17 cellular contexts compared by ENCODE assay signal in the genomic region with DNA sequence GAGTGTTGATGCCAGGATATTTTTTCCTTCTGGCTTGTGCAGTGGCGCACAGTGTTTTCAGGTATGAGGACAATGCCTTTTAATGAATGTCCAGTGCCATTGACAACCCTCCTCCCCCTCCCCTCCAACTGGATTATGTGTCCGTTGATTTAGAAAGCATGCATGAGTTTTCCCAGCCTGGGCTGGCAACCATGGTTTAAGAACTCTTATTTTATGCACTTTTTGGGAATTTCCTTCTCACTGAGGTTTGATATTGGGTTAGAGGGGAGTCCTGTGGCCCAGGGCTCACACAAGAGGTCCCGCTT.
"Had no signal": no experiment of that assay in that cellular context is flagged by ENCODE, and none has a peak within 500 bp of the region (broad histone marks: within the 10 kb centered on the region; RNA-seq: fewer than 3 reads in every experiment).

No MANE protein-coding gene starts in this region.

- H3K9me3 ChIP-seq: esophagus squamous epithelium, SJSA1, transverse colon had no signal

- DNase-seq: activated CD4-positive, alpha-beta T cell treated with anti-CD3 and anti-CD28 coated beads, Interleukin-2, amount 10 ng/mL, durations not matched to agents 7 days and 5 days; activated CD8-positive, alpha-beta memory T cell treated with anti-CD3 and anti-CD28 coated beads, Interleukin-2, amount 50 U/mL, for 4 hours; activated naive CD4-positive, alpha-beta T cell treated with anti-CD3 and anti-CD28 coated beads for 36 hours; activated T-cell treated with anti-CD3 and anti-CD28 coated beads, Interleukin-2, amount 50 U/mL, for 4 hours; brain microvascular endothelial cell; effector CD8-positive, alpha-beta T cell; esophagus squamous epithelium; kidney; naive B cell; stimulated activated naive B cell treated with anti-CD40 and anti-IgM and Interleukin-4, amounts not matched to agents 10 μg/mL and 1 μg/mL and 100 μg/mL, for 72 hours; transverse colon had no signal

- H3K36me3 ChIP-seq: brain microvascular endothelial cell, esophagus squamous epithelium, neural progenitor cell, SJSA1, transverse colon had no signal

- H3K4me3 ChIP-seq: esophagus squamous epithelium, neural progenitor cell, SJSA1, transverse colon had no signal

- H3K27ac Mint-ChIP-seq: activated CD4-positive, alpha-beta T cell treated with anti-CD3 and anti-CD28 coated beads, Interleukin-2, amount 10 ng/mL, durations not matched to agents 7 days and 5 days; activated naive CD4-positive, alpha-beta T cell treated with anti-CD3 and anti-CD28 coated beads for 36 hours; dendritic cell treated with granulocyte-macrophage colony-stimulating factor and Interleukin-4, amounts not matched to agents 40 ng/mL and 50 ng/mL, for 4 days; memory B cell; neural progenitor cell; stimulated activated naive B cell treated with anti-CD40 and anti-IgM and Interleukin-4, amounts not matched to agents 10 μg/mL and 1 μg/mL and 100 μg/mL, for 72 hours; T-helper 1 cell treated with Interleukin-12 subunit alpha and Interleukin-12 subunit beta and Interleukin-4 antibody, amounts not matched to agents 30 μg/mL and 1 μg/mL, for 36 hours had no signal

- H3K4me1 Mint-ChIP-seq: naive B cell had no signal

- H3K27me3 ChIP-seq: brain microvascular endothelial cell, esophagus squamous epithelium, neural progenitor cell, SJSA1, transverse colon had no signal

- H3K36me3 Mint-ChIP-seq: naive B cell; stimulated activated naive B cell treated with anti-CD40 and anti-IgM and Interleukin-4, amounts not matched to agents 10 μg/mL and 1 μg/mL and 100 μg/mL, for 72 hours had no signal

- ATAC-seq: activated T-cell treated with anti-CD3 and anti-CD28 coated beads, Interleukin-2, amount 50 U/mL, for 4 hours; sciatic nerve; stimulated activated naive B cell treated with anti-CD40 and anti-IgM and Interleukin-4, amounts not matched to agents 10 μg/mL and 1 μg/mL and 100 μg/mL, for 72 hours had no signal

- H3K4me3 Mint-ChIP-seq: activated CD4-positive, alpha-beta T cell treated with anti-CD3 and anti-CD28 coated beads, Interleukin-2, amount 10 ng/mL, durations not matched to agents 7 days and 5 days; activated naive CD4-positive, alpha-beta T cell treated with anti-CD3 and anti-CD28 coated beads for 36 hours; activated T-cell treated with anti-CD3 and anti-CD28 coated beads, Interleukin-2, amount 50 U/mL, for 4 hours; dendritic cell treated with granulocyte-macrophage colony-stimulating factor and Interleukin-4, amounts not matched to agents 40 ng/mL and 50 ng/mL, for 4 days; memory B cell; neural progenitor cell; stimulated activated naive B cell treated with anti-CD40 and anti-IgM and Interleukin-4, amounts not matched to agents 10 μg/mL and 1 μg/mL and 100 μg/mL, for 72 hours; T-helper 1 cell treated with Interleukin-12 subunit alpha and Interleukin-12 subunit beta and Interleukin-4 antibody, amounts not matched to agents 30 μg/mL and 1 μg/mL, for 36 hours had no signal

- H3K27ac ChIP-seq: brain microvascular endothelial cell, neural progenitor cell, SJSA1 had no signal

- H3K9me3 Mint-ChIP-seq: activated naive CD4-positive, alpha-beta T cell treated with anti-CD3 and anti-CD28 coated beads for 36 hours; activated T-cell treated with anti-CD3 and anti-CD28 coated beads, Interleukin-2, amount 50 U/mL, for 4 hours had no signal

- H3K4me1 ChIP-seq: SJSA1 had no signal
